20 cellular contexts compared by ENCODE assay signal in the genomic region with DNA sequence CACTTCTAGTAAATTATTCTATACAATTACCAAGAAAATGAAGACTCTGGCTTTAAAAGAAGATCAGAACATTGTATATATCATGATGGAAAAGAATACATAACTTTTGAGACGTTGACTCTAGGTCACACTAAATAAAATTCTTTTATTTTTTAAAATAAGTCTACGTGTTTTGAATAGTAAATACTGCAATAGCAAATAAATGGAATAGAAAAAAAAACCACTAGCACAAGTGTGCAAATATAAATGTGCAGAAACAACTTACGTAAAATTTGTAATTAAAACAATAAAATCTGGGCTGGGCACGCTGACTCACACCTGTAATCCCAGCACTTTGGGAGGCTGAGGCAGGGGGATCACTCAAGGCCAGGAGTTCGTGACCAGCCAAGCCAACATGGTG. TPM values are rescaled to one million over a fixed set of nuclear protein-coding genes. Genes with fewer than 3 reads are reported as not detected.
DNase-seq lines count a peak whose midpoint lies in the region; ATAC-seq, FAIRE-seq and TF ChIP-seq lines count a peak whose summit lies in the region.
"Had no signal": no experiment of that assay in that cellular context is flagged by ENCODE, and none has a peak within 500 bp of the region (broad histone marks: within the 10 kb centered on the region; RNA-seq: fewer than 3 reads in every experiment).

No MANE protein-coding gene starts in this region.

- H4K20me1 ChIP-seq in BLaER1 (peaks cover 73% of the 10 kb centered on the region), OCI-LY7 (ENCODE audit: insufficient read depth, low read length) (peaks cover 29% of the 10 kb centered on the region)

- H3K4me3 ChIP-seq in BLaER1, result no peak overlapping the region
- no peak overlapping the region for H3K4me3 ChIP-seq in OCI-LY7 (ENCODE audit: low read depth, low read length, poor library complexity, severe bottlenecking)

- H3K79me2 ChIP-seq in OCI-LY7 (ENCODE audit: insufficient read depth, low read depth, low read length), result peaks cover 97% of the 10 kb centered on the region

- H3K4me1 ChIP-seq in BLaER1 (peaks cover 48% of the 10 kb centered on the region), OCI-LY7 (ENCODE audit: insufficient read depth, low read length, poor library complexity, severe bottlenecking) (peaks cover 30% of the 10 kb centered on the region)

- no peaks in the 10 kb centered on the region for H3K9me3 Mint-ChIP-seq in T-helper 2 cell treated with Interferon-gamma antibody and Interleukin-4, amounts not matched to agents 5 μg/mL and 100 μg/mL, for 36 hours
- no peaks in the 10 kb centered on the region for H3K9me3 Mint-ChIP-seq in activated CD8-positive, alpha-beta memory T cell treated with anti-CD3 and anti-CD28 coated beads, Interleukin-2, amount 10 ng/mL, durations not matched to agents 7 days and 5 days (ENCODE audit: low read depth)
- H3K9me3 Mint-ChIP-seq: CD4-positive, alpha-beta T cell; HFFc6 had no signal

- H3K9ac ChIP-seq in BLaER1, result no peak overlapping the region

- H3K27me3 ChIP-seq in BLaER1, result no peaks in the 10 kb centered on the region

- no peaks in the 10 kb centered on the region for H3K9me3 ChIP-seq in BLaER1
- H3K9me3 ChIP-seq in OCI-LY7 (ENCODE audit: low read length), result no peaks in the 10 kb centered on the region; the same call in 1 of the 2 replicates
- H3K9me3 ChIP-seq: Caco-2 had no signal

- no peak for ATAC-seq in activated CD8-positive, alpha-beta memory T cell treated with anti-CD3 and anti-CD28 coated beads, Interleukin-2, amount 10 ng/mL, durations not matched to agents 7 days and 5 days
- ATAC-seq: HCT116 had no signal

- POLR2A ChIA-PET in OCI-LY7 (lab: Charles Lee), result no interaction called here

- H3K36me3 ChIP-seq in BLaER1 (0 out of 2 replicates have a peak, but pooled peaks cover under 1% of the 10 kb centered on the region), OCI-LY7 (ENCODE audit: insufficient read depth, low read length) (peaks cover 5% of the 10 kb centered on the region)

- CTCF ChIA-PET in activated CD8-positive, alpha-beta memory T cell treated with anti-CD3 and anti-CD28 coated beads, Interleukin-2, amount 10 ng/mL, durations not matched to agents 7 days and 5 days (lab: Charles Lee), result interaction anchor here (1.2 kb wide), 1 partner anchor 14 kb away, joined by 3 read pairs; no protein-coding TSS in a partner anchor
- CTCF ChIA-PET in OCI-LY7 (lab: Charles Lee; ENCODE audit: unreplicated experiment), result no interaction called here

- BruUV-seq in OCI-LY7 (replicated peaks; lab: Mats Ljungman, UMichigan), result no TSS peak

- TF ChIP-seq CTCF in GM20000 (IDR thresholded peaks at IDR 0.05; ENCODE audit: extremely low read depth, missing control alignments) (no peak), OCI-LY7 (conservative IDR thresholded peaks at IDR 0.05; ENCODE audit: low read length) (no peak)

- no peak overlapping the region for H3K4me3 Mint-ChIP-seq in T-helper 2 cell treated with Interferon-gamma antibody and Interleukin-4, amounts not matched to agents 5 μg/mL and 100 μg/mL, for 36 hours
- H3K4me3 Mint-ChIP-seq in activated CD8-positive, alpha-beta memory T cell treated with anti-CD3 and anti-CD28 coated beads, Interleukin-2, amount 10 ng/mL, durations not matched to agents 7 days and 5 days, result no peak overlapping the region
- H3K4me3 Mint-ChIP-seq: B cell; CD4-positive, alpha-beta T cell; HFFc6 had no signal

- H3K4me2 ChIP-seq in BLaER1 (peak overlapping the region; percentile 52), OCI-LY7 (ENCODE audit: low read length) (no peak overlapping the region)

- H3K27ac Mint-ChIP-seq in T-helper 2 cell treated with Interferon-gamma antibody and Interleukin-4, amounts not matched to agents 5 μg/mL and 100 μg/mL, for 36 hours, result no peak overlapping the region
- H3K27ac Mint-ChIP-seq in activated CD8-positive, alpha-beta memory T cell treated with anti-CD3 and anti-CD28 coated beads, Interleukin-2, amount 10 ng/mL, durations not matched to agents 7 days and 5 days, result no peak overlapping the region
- H3K27ac Mint-ChIP-seq: B cell; CD4-positive, alpha-beta T cell; HFFc6 had no signal

- no peak overlapping the region for H2AFZ ChIP-seq in OCI-LY7 (ENCODE audit: low read length)

- H3K9me2 ChIP-seq in OCI-LY7 (ENCODE audit: insufficient read depth, low read length), result no peaks in the 10 kb centered on the region

- H3K36me3 Mint-ChIP-seq in T-helper 2 cell treated with Interferon-gamma antibody and Interleukin-4, amounts not matched to agents 5 μg/mL and 100 μg/mL, for 36 hours (ENCODE audit: low read depth), result peaks cover 2% of the 10 kb centered on the region
- H3K36me3 Mint-ChIP-seq in activated CD8-positive, alpha-beta memory T cell treated with anti-CD3 and anti-CD28 coated beads, Interleukin-2, amount 10 ng/mL, durations not matched to agents 7 days and 5 days, result peaks cover 16% of the 10 kb centered on the region

- H3K4me1 Mint-ChIP-seq in T-helper 2 cell treated with Interferon-gamma antibody and Interleukin-4, amounts not matched to agents 5 μg/mL and 100 μg/mL, for 36 hours (ENCODE audit: low read depth), result peaks cover 17% of the 10 kb centered on the region
- H3K4me1 Mint-ChIP-seq in activated CD8-positive, alpha-beta memory T cell treated with anti-CD3 and anti-CD28 coated beads, Interleukin-2, amount 10 ng/mL, durations not matched to agents 7 days and 5 days, result peaks cover 30% of the 10 kb centered on the region

- DNase-seq in caudate nucleus (lab: John Stamatoyannopoulos, UW) (no peak), GM20000 (ENCODE audit: low spot score) (no peak), OCI-LY7 (ENCODE audit: low spot score) (no peak)
- no peak for DNase-seq in T-helper 2 cell treated with Interferon-gamma antibody and Interleukin-4, amounts not matched to agents 5 μg/mL and 100 μg/mL, for 36 hours (ENCODE audit: low spot score)
- no peak for DNase-seq in activated CD8-positive, alpha-beta memory T cell treated with anti-CD3 and anti-CD28 coated beads, Interleukin-2, amount 10 ng/mL, durations not matched to agents 7 days and 5 days
- DNase-seq: 8988T; Caco-2; CD4-positive, alpha-beta T cell; GOT3; H7; HFFc6 had no signal

- peak; percentile 30 for FAIRE-seq in islet of Langerhans (lab: Jason Lieb, UNC)
- FAIRE-seq: D721Med, G401.6, GM12891 had no signal

- no peaks in the 10 kb centered on the region for H3K27me3 Mint-ChIP-seq in T-helper 2 cell treated with Interferon-gamma antibody and Interleukin-4, amounts not matched to agents 5 μg/mL and 100 μg/mL, for 36 hours (ENCODE audit: low read depth)
- no peaks in the 10 kb centered on the region for H3K27me3 Mint-ChIP-seq in activated CD8-positive, alpha-beta memory T cell treated with anti-CD3 and anti-CD28 coated beads, Interleukin-2, amount 10 ng/mL, durations not matched to agents 7 days and 5 days
- H3K27me3 Mint-ChIP-seq: B cell; CD4-positive, alpha-beta T cell had no signal

- intact Hi-C loops in OCI-LY7 (cut with micrococcal nuclease; ENCODE audit: unreplicated experiment), result no loop called here

- H3K27ac ChIP-seq in BLaER1 (no peak overlapping the region), caudate nucleus (ENCODE audit: low read depth, low read length) (peak overlapping the region; percentile 90), OCI-LY7 (ENCODE audit: low read depth, low read length, poor library complexity, severe bottlenecking) (no peak overlapping the region)
- H3K27ac ChIP-seq: C4-2B, HL-60 had no signal

RNA-seq across cellular contexts. Expression of a gene that starts 17.9 kb away (rescaled TPM):
- total RNA-seq in activated CD8-positive, alpha-beta memory T cell treated with anti-CD3 and anti-CD28 coated beads, Interleukin-2, amount 10 ng/mL, durations not matched to agents 7 days and 5 days, result 10 to 100 TPM; 31.0 to 38.3 TPM
- total RNA-seq in OCI-LY7 (2014; rRNA removed; shearing (Covaris generic)), result 29.3 and 37.2 TPM in 2 replicates
- 72.9 and 78.6 TPM in 2 replicates for total RNA-seq in OCI-LY7 (2022)
